ENCODE assay signal across 40 cellular contexts in the genomic region with DNA sequence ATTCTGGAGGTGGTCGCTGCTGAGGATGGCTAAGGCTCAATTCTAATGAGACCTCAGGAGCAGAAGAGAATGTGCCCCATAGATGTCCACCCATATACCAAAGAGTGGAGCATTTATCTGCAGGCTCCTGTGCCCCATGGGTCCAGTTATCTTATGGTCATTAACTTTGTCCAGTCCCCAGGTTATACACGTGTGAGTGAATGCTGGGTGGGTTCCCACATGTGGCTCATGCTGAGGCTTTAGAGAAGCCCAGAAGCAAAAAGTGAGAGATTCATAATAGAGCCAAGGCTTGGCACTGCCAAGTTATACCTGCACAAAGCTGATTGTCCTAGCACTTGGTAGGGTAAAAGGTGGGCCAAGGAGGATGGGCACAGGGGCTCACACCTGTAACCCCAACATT.
"Had no signal": no experiment of that assay in that cellular context is flagged by ENCODE, and none has a peak within 500 bp of the region (broad histone marks: within the 10 kb centered on the region; RNA-seq: fewer than 3 reads in every experiment).

No MANE protein-coding gene starts in this region.

- H3K4me3 ChIP-seq: adrenal gland, ascending aorta, body of pancreas, breast epithelium, cardiac muscle cell had no signal

- H3K9me3 Mint-ChIP-seq: activated naive CD4-positive, alpha-beta T cell treated with anti-CD3 and anti-CD28 coated beads for 36 hours; activated naive CD4-positive, alpha-beta T cell treated with anti-CD3 and anti-CD28 coated beads, Interleukin-2, amount 10 ng/mL, durations not matched to agents 7 days and 5 days; activated naive CD4-positive, alpha-beta T cell treated with anti-CD3 and anti-CD28 coated beads, Interleukin-2, amount 50 U/mL, for 24 hours; activated naive CD4-positive, alpha-beta T cell treated with anti-CD3 and anti-CD28 coated beads, Interleukin-2, amount 50 U/mL, for 72 hours; activated naive CD8-positive, alpha-beta T cell treated with anti-CD3 and anti-CD28 coated beads for 36 hours; activated naive CD8-positive, alpha-beta T cell treated with anti-CD3 and anti-CD28 coated beads, Interleukin-2, amount 10 ng/mL, durations not matched to agents 7 days and 5 days; activated naive CD8-positive, alpha-beta T cell treated with anti-CD3 and anti-CD28 coated beads, Interleukin-2, amount 50 U/mL, for 24 hours; activated T-cell treated with anti-CD3 and anti-CD28 coated beads, Interleukin-2, amount 50 U/mL, for 24 hours; activated T-cell treated with anti-CD3 and anti-CD28 coated beads, Interleukin-2, amount 50 U/mL, for 4 hours; activated T-cell treated with anti-CD3 and anti-CD28 coated beads, Interleukin-2, amount 50 U/mL, for 72 hours; activated T-helper 1 cell treated with anti-CD3 and anti-CD28 coated beads, Interleukin-12 subunit alpha, Interleukin-12 subunit beta, Interleukin-2, Interleukin-4 antibody, amounts not matched to agents 30 ng/mL and 10 ng/mL and 1 ng/mL, durations not matched to agents 14 hours and 24 hours and 36 hours; activated T-helper 2 cell treated with anti-CD3 and anti-CD28 coated beads, Interferon-gamma antibody, Interleukin-2, Interleukin-4, amounts not matched to agents 10 μg/mL and 5 μg/mL and 100 μg/mL, durations not matched to agents 14 hours and 24 hours and 36 hours; brain; central memory CD8-positive, alpha-beta T cell had no signal

- H3K27ac ChIP-seq: adrenal gland, ascending aorta, body of pancreas, brain microvascular endothelial cell, breast epithelium, cardiac muscle cell had no signal

- H3K27me3 Mint-ChIP-seq: activated naive CD4-positive, alpha-beta T cell treated with anti-CD3 and anti-CD28 coated beads, Interleukin-2, amount 10 ng/mL, durations not matched to agents 7 days and 5 days; activated naive CD4-positive, alpha-beta T cell treated with anti-CD3 and anti-CD28 coated beads, Interleukin-2, amount 50 U/mL, for 24 hours; activated naive CD8-positive, alpha-beta T cell; activated naive CD8-positive, alpha-beta T cell treated with anti-CD3 and anti-CD28 coated beads for 36 hours; activated naive CD8-positive, alpha-beta T cell treated with anti-CD3 and anti-CD28 coated beads, Interleukin-2, amount 10 ng/mL, durations not matched to agents 7 days and 5 days; activated naive CD8-positive, alpha-beta T cell treated with anti-CD3 and anti-CD28 coated beads, Interleukin-2, amount 50 U/mL, for 24 hours; activated T-cell treated with anti-CD3 and anti-CD28 coated beads, Interleukin-2, amount 50 U/mL, for 24 hours; activated T-helper 17 cell treated with anti-CD3 and anti-CD28 coated beads, Interleukin-2, amount 50 U/mL, for 72 hours; brain; central memory CD8-positive, alpha-beta T cell had no signal

- H3K4me3 Mint-ChIP-seq: activated naive CD4-positive, alpha-beta T cell treated with anti-CD3 and anti-CD28 coated beads for 36 hours; activated naive CD4-positive, alpha-beta T cell treated with anti-CD3 and anti-CD28 coated beads, Interleukin-2, amount 10 ng/mL, durations not matched to agents 7 days and 5 days; activated naive CD4-positive, alpha-beta T cell treated with anti-CD3 and anti-CD28 coated beads, Interleukin-2, amount 50 U/mL, for 24 hours; activated naive CD8-positive, alpha-beta T cell; activated naive CD8-positive, alpha-beta T cell treated with anti-CD3 and anti-CD28 coated beads for 36 hours; activated naive CD8-positive, alpha-beta T cell treated with anti-CD3 and anti-CD28 coated beads, Interleukin-2, amount 10 ng/mL, durations not matched to agents 7 days and 5 days; activated naive CD8-positive, alpha-beta T cell treated with anti-CD3 and anti-CD28 coated beads, Interleukin-2, amount 50 U/mL, for 24 hours; activated T-cell treated with anti-CD3 and anti-CD28 coated beads, Interleukin-2, amount 50 U/mL, for 24 hours; activated T-cell treated with anti-CD3 and anti-CD28 coated beads, Interleukin-2, amount 50 U/mL, for 4 hours; activated T-cell treated with anti-CD3 and anti-CD28 coated beads, Interleukin-2, amount 50 U/mL, for 72 hours; activated T-helper 1 cell treated with anti-CD3 and anti-CD28 coated beads, Interleukin-12 subunit alpha, Interleukin-12 subunit beta, Interleukin-2, Interleukin-4 antibody, amounts not matched to agents 30 ng/mL and 10 ng/mL and 1 ng/mL, durations not matched to agents 14 hours and 24 hours and 36 hours; activated T-helper 17 cell treated with anti-CD3 and anti-CD28 coated beads, Interleukin-2, amount 50 U/mL, for 72 hours; brain; central memory CD8-positive, alpha-beta T cell had no signal

- DNase-seq: activated effector memory CD4-positive, alpha-beta T cell treated with anti-CD3 and anti-CD28 coated beads, Interleukin-2, amount 50 U/mL, for 16 hours; activated effector memory CD4-positive, alpha-beta T cell treated with Interleukin-2 at 50 U/mL for 16 hours; activated gamma-delta T cell; activated gamma-delta T cell treated with Interleukin-2 at 50 U/mL for 16 hours; activated naive CD4-positive, alpha-beta T cell; activated naive CD4-positive, alpha-beta T cell treated with anti-CD3 and anti-CD28 coated beads for 36 hours; activated naive CD4-positive, alpha-beta T cell treated with anti-CD3 and anti-CD28 coated beads, Interleukin-2, amount 10 ng/mL, durations not matched to agents 7 days and 5 days; activated naive CD4-positive, alpha-beta T cell treated with anti-CD3 and anti-CD28 coated beads, Interleukin-2, amount 50 U/mL, for 16 hours; activated naive CD4-positive, alpha-beta T cell treated with Interleukin-2 at 50 U/mL for 16 hours; activated naive CD8-positive, alpha-beta T cell treated with anti-CD3 and anti-CD28 coated beads for 36 hours; activated naive CD8-positive, alpha-beta T cell treated with anti-CD3 and anti-CD28 coated beads, Interleukin-2, amount 10 ng/mL, durations not matched to agents 7 days and 5 days; activated naive CD8-positive, alpha-beta T cell treated with anti-CD3 and anti-CD28 coated beads, Interleukin-2, amount 50 U/mL, for 24 hours; activated T-cell treated with anti-CD3 and anti-CD28 coated beads, Interleukin-2, amount 50 U/mL, for 1 hour; activated T-cell treated with anti-CD3 and anti-CD28 coated beads, Interleukin-2, amount 50 U/mL, for 24 hours; activated T-cell treated with anti-CD3 and anti-CD28 coated beads, Interleukin-2, amount 50 U/mL, for 4 hours; activated T-cell treated with anti-CD3 and anti-CD28 coated beads, Interleukin-2, amount 50 U/mL, for 48 hours; activated T-cell treated with anti-CD3 and anti-CD28 coated beads, Interleukin-2, amount 50 U/mL, for 72 hours; adrenal gland; amniotic stem cell; amygdala; anterior cingulate cortex; aorta; body of pancreas; brain microvascular endothelial cell; caudate nucleus; central memory CD4-positive, alpha-beta T cell; cerebellar nuclear complex had no signal

- H3K36me3 ChIP-seq: adrenal gland, ascending aorta, brain microvascular endothelial cell, breast epithelium, cardiac muscle cell had no signal

- H3K9me3 ChIP-seq: adrenal gland, ascending aorta, body of pancreas, breast epithelium had no signal

- H3K27me3 ChIP-seq: adrenal gland, ascending aorta, body of pancreas, brain microvascular endothelial cell, breast epithelium, cardiac muscle cell had no signal

- FAIRE-seq: astrocyte, bronchial epithelial cell had no signal

- H3K4me1 Mint-ChIP-seq: activated naive CD4-positive, alpha-beta T cell treated with anti-CD3 and anti-CD28 coated beads, Interleukin-2, amount 10 ng/mL, durations not matched to agents 7 days and 5 days; activated naive CD4-positive, alpha-beta T cell treated with anti-CD3 and anti-CD28 coated beads, Interleukin-2, amount 50 U/mL, for 24 hours; activated naive CD8-positive, alpha-beta T cell treated with anti-CD3 and anti-CD28 coated beads for 36 hours; activated naive CD8-positive, alpha-beta T cell treated with anti-CD3 and anti-CD28 coated beads, Interleukin-2, amount 10 ng/mL, durations not matched to agents 7 days and 5 days; activated naive CD8-positive, alpha-beta T cell treated with anti-CD3 and anti-CD28 coated beads, Interleukin-2, amount 50 U/mL, for 24 hours; central memory CD8-positive, alpha-beta T cell had no signal

- H3K4me1 ChIP-seq: adrenal gland, ascending aorta, body of pancreas, breast epithelium had no signal

- H3K27ac Mint-ChIP-seq: activated naive CD4-positive, alpha-beta T cell treated with anti-CD3 and anti-CD28 coated beads for 36 hours; activated naive CD4-positive, alpha-beta T cell treated with anti-CD3 and anti-CD28 coated beads, Interleukin-2, amount 10 ng/mL, durations not matched to agents 7 days and 5 days; activated naive CD4-positive, alpha-beta T cell treated with anti-CD3 and anti-CD28 coated beads, Interleukin-2, amount 50 U/mL, for 24 hours; activated naive CD4-positive, alpha-beta T cell treated with anti-CD3 and anti-CD28 coated beads, Interleukin-2, amount 50 U/mL, for 72 hours; activated naive CD8-positive, alpha-beta T cell; activated naive CD8-positive, alpha-beta T cell treated with anti-CD3 and anti-CD28 coated beads for 36 hours; activated naive CD8-positive, alpha-beta T cell treated with anti-CD3 and anti-CD28 coated beads, Interleukin-2, amount 10 ng/mL, durations not matched to agents 7 days and 5 days; activated naive CD8-positive, alpha-beta T cell treated with anti-CD3 and anti-CD28 coated beads, Interleukin-2, amount 50 U/mL, for 24 hours; activated T-cell treated with anti-CD3 and anti-CD28 coated beads, Interleukin-2, amount 50 U/mL, for 24 hours; activated T-cell treated with anti-CD3 and anti-CD28 coated beads, Interleukin-2, amount 50 U/mL, for 72 hours; activated T-helper 1 cell treated with anti-CD3 and anti-CD28 coated beads, Interleukin-12 subunit alpha, Interleukin-12 subunit beta, Interleukin-2, Interleukin-4 antibody, amounts not matched to agents 30 ng/mL and 10 ng/mL and 1 ng/mL, durations not matched to agents 14 hours and 24 hours and 36 hours; activated T-helper 17 cell treated with anti-CD3 and anti-CD28 coated beads, Interleukin-2, amount 50 U/mL, for 72 hours; activated T-helper 2 cell treated with anti-CD3 and anti-CD28 coated beads, Interferon-gamma antibody, Interleukin-2, Interleukin-4, amounts not matched to agents 10 μg/mL and 5 μg/mL and 100 μg/mL, durations not matched to agents 14 hours and 24 hours and 36 hours; brain had no signal

- H3K36me3 Mint-ChIP-seq: activated naive CD4-positive, alpha-beta T cell treated with anti-CD3 and anti-CD28 coated beads, Interleukin-2, amount 10 ng/mL, durations not matched to agents 7 days and 5 days; activated naive CD4-positive, alpha-beta T cell treated with anti-CD3 and anti-CD28 coated beads, Interleukin-2, amount 50 U/mL, for 72 hours; activated naive CD8-positive, alpha-beta T cell treated with anti-CD3 and anti-CD28 coated beads, Interleukin-2, amount 10 ng/mL, durations not matched to agents 7 days and 5 days; brain had no signal

- ATAC-seq: activated naive CD4-positive, alpha-beta T cell treated with anti-CD3 and anti-CD28 coated beads, Interleukin-2, amount 50 U/mL, for 72 hours; activated naive CD8-positive, alpha-beta T cell treated with anti-CD3 and anti-CD28 coated beads, Interleukin-2, amount 50 U/mL, for 24 hours; activated T-cell treated with anti-CD3 and anti-CD28 coated beads, Interleukin-2, amount 50 U/mL, for 4 hours; activated T-cell treated with anti-CD3 and anti-CD28 coated beads, Interleukin-2, amount 50 U/mL, for 72 hours; activated T-helper 17 cell treated with anti-CD3 and anti-CD28 coated beads, Interleukin-2, amount 50 U/mL, for 72 hours; body of pancreas had no signal
